Comparison of ENCODE assay signal across 14 cellular contexts in genomic region chr1:58689167-58689566, GRCh38.
"Had no signal": no experiment of that assay in that cellular context is flagged by ENCODE, and none has a peak within 500 bp of the region (broad histone marks: within the 10 kb centered on the region; RNA-seq: fewer than 3 reads in every experiment).

No MANE protein-coding gene starts in this region.

- H3K27ac ChIP-seq: colonic mucosa, esophagus muscularis mucosa, hepatocyte, right atrium auricular region, suprapubic skin, upper lobe of left lung had no signal

- H3K4me3 ChIP-seq: colonic mucosa, esophagus muscularis mucosa, hepatocyte, right atrium auricular region, suprapubic skin, upper lobe of left lung had no signal

- DNase-seq: activated CD4-positive, alpha-beta T cell treated with anti-CD3 and anti-CD28 coated beads, Interleukin-2, amount 10 ng/mL, durations not matched to agents 7 days and 5 days; activated CD8-positive, alpha-beta memory T cell treated with anti-CD3 and anti-CD28 coated beads, Interleukin-2, amount 50 U/mL, for 48 hours; activated gamma-delta T cell; activated T-cell treated with anti-CD3 and anti-CD28 coated beads, Interleukin-2, amount 50 U/mL, for 72 hours; colonic mucosa; islet precursor cell; small intestine; stimulated activated CD4-positive, alpha-beta T cell treated with anti-CD3 and anti-CD28 coated beads, Interleukin-4, amount 100 ng/mL, for 24 hours; stimulated activated naive CD4-positive, alpha-beta T cell; upper lobe of left lung had no signal

- H3K4me1 ChIP-seq: colonic mucosa, esophagus muscularis mucosa, right atrium auricular region, suprapubic skin, upper lobe of left lung had no signal

- H3K4me2 ChIP-seq: hepatocyte had no signal

- H3K27me3 ChIP-seq: colonic mucosa, esophagus muscularis mucosa, hepatocyte, right atrium auricular region, suprapubic skin, upper lobe of left lung had no signal
